In the genomic region with DNA sequence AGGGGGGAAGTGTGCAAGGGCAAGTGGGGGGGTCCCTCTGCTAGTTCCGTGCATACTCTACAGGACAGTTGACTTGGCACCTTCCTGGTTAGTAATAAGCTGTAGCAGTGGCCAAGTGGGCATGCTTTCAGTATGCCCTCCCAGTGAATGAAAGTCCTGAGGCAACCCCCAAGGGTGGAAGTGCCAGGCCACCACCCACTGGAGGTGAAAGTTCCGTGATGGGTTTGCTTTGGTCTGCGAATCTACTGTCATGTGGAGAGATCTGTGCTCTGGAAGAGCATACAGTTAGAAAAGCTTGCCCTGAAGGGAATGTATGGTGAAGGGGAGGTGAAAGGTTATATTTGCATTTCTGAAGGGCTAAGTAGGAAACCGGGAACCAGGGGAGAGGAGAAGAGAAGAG, we compare ENCODE assay signal across 1 cellular context.
A peak's percentile ranks its signal among the peaks of the same experiment; 100 is the strongest.
TF ChIP-seq lines count a peak whose summit lies in the region.

No MANE protein-coding gene starts in this region.

TF ChIP-seq in HepG2, 621 proteins besides CTCF, POLR2A, EP300 and RAD21:
- TF ChIP-seq ZNF337 (CRISPR knock-in tag; IDR thresholded peaks at IDR 0.05; ENCODE audit: borderline replicate concordance, low read depth) (no peak), NR2F6 (IDR thresholded peaks at IDR 0.05) (peak; percentile 39; the same call in 1 of the 2 replicates), NR2F6 (CRISPR knock-in tag; IDR thresholded peaks at IDR 0.05) (no peak), ZNF766 (CRISPR knock-in tag; IDR thresholded peaks at IDR 0.05; ENCODE audit: borderline replicate concordance) (no peak)
